9 cellular contexts compared by ENCODE assay signal in the genomic region with DNA sequence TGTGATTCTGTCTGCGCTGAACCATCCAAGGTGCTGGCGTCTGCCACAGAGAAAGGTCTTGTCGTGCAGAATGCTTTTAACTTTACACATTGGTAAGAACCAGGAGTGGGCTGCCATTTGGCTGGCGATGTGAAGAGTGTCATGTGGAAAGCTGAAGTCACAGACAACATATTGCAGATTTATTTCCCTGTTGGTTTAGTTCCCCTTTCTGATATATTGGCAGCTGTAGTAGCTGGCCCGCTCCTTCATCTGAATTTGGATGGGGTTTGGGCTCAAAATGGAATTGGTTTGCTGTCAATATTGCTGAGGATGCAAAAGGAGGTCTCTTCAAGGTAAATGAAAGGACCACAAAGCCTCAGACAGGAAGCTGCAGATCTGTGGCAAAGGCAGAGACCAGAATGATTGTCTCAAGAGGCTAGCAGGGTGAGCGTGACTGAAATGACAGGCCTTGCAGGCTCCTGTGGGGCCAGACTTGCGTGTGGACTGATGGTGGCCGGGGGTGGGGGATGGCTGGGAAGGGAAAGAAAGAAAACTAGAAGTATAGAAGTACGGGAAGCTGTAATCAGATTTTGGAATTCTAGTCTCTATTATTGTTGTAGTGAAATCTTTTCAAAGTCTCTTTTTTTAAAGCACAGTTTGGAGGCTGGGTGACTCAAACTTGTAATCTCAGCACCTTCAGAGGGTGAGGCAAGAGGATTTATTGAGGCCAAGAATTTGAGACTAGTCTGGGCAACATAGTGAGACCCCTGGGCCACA. TPM values are rescaled to one million over a fixed set of nuclear protein-coding genes. Genes with fewer than 3 reads are reported as not detected.
DNase-seq lines count a peak whose midpoint lies in the region; ATAC-seq and FAIRE-seq lines count a peak whose summit lies in the region.
"Had no signal": no experiment of that assay in that cellular context is flagged by ENCODE, and none has a peak within 500 bp of the region (broad histone marks: within the 10 kb centered on the region; RNA-seq: fewer than 3 reads in every experiment).

No MANE protein-coding gene starts in this region.

- H3K27me3 ChIP-seq in Karpas-422 (ENCODE audit: low read length): no peaks in the 10 kb centered on the region

- no peaks in the 10 kb centered on the region for H3K79me2 ChIP-seq in Karpas-422 (ENCODE audit: low read length)

- H3K9me3 Mint-ChIP-seq in activated naive CD4-positive, alpha-beta T cell treated with anti-CD3 and anti-CD28 coated beads, Interleukin-2, amount 50 U/mL, for 72 hours: peaks cover 0 to 10% of the 10 kb centered on the region in 2 donors
- no peaks in the 10 kb centered on the region for H3K9me3 Mint-ChIP-seq in stimulated activated naive CD8-positive, alpha-beta T cell treated with anti-CD3 and anti-CD28 coated beads, Interleukin-15, amount 100 ng/mL, for 72 hours

- H3K27me3 Mint-ChIP-seq in stimulated activated naive CD8-positive, alpha-beta T cell treated with anti-CD3 and anti-CD28 coated beads, Interleukin-15, amount 100 ng/mL, for 72 hours: no peaks in the 10 kb centered on the region

- peak overlapping the region; percentile 82 to 87 for H3K27ac Mint-ChIP-seq in activated naive CD4-positive, alpha-beta T cell treated with anti-CD3 and anti-CD28 coated beads, Interleukin-2, amount 50 U/mL, for 72 hours
- H3K27ac Mint-ChIP-seq in stimulated activated naive CD8-positive, alpha-beta T cell treated with anti-CD3 and anti-CD28 coated beads, Interleukin-15, amount 100 ng/mL, for 72 hours: peak overlapping the region; percentile 77 to 84

- peaks cover 21% of the 10 kb centered on the region for H3K4me1 ChIP-seq in Karpas-422 (ENCODE audit: low read length)

- DNase-seq in GM18507 (ENCODE audit: extremely low spot score, insufficient read length, low read depth): peak; percentile 36
- DNase-seq in Karpas-422: peak; percentile 58
- peak in 1 of 2 donors; percentile 33 for DNase-seq in activated naive CD4-positive, alpha-beta T cell treated with anti-CD3 and anti-CD28 coated beads, Interleukin-2, amount 50 U/mL, for 72 hours (ENCODE audit: low spot score in 2 of 2)
- peak; percentile 36 to 66 for DNase-seq in stimulated activated naive CD8-positive, alpha-beta T cell treated with anti-CD3 and anti-CD28 coated beads, Interleukin-15, amount 100 ng/mL, for 72 hours
- no peak for DNase-seq in islet precursor cell
- DNase-seq in NCI-H2029 treated with DMSO at 0.1 percent for 48 hours (lab: John Stamatoyannopoulos, UW): no peak
- no peak for DNase-seq in NCI-H2171 (lab: John Stamatoyannopoulos, UW)

- H3K4me2 ChIP-seq in Karpas-422 (ENCODE audit: low read depth, low read length, poor library complexity, severe bottlenecking): peak overlapping the region; percentile 34

- H3K4me3 Mint-ChIP-seq in stimulated activated naive CD8-positive, alpha-beta T cell treated with anti-CD3 and anti-CD28 coated beads, Interleukin-15, amount 100 ng/mL, for 72 hours: peak overlapping the region; percentile 64 to 74

- FAIRE-seq in GM18507 (lab: Jason Lieb, UNC): peak; percentile 85
- FAIRE-seq: endometrium had no signal

- no peaks in the 10 kb centered on the region for H3K36me3 ChIP-seq in Karpas-422 (ENCODE audit: insufficient read depth, low read length)

- H3K36me3 Mint-ChIP-seq in activated naive CD4-positive, alpha-beta T cell treated with anti-CD3 and anti-CD28 coated beads, Interleukin-2, amount 50 U/mL, for 72 hours: peaks cover 5 to 12% of the 10 kb centered on the region in 2 donors

- H3K4me1 Mint-ChIP-seq in stimulated activated naive CD8-positive, alpha-beta T cell treated with anti-CD3 and anti-CD28 coated beads, Interleukin-15, amount 100 ng/mL, for 72 hours: peaks cover 56% of the 10 kb centered on the region

- no peak overlapping the region for H3K27ac ChIP-seq in Karpas-422 (ENCODE audit: low read length)

- ATAC-seq in GM21619 (IDR thresholded peaks at IDR 0.05; ENCODE audit: unreplicated experiment): peak; percentile 94
- peak; percentile 93 to 98 for ATAC-seq in activated naive CD4-positive, alpha-beta T cell treated with anti-CD3 and anti-CD28 coated beads, Interleukin-2, amount 50 U/mL, for 72 hours
- peak; percentile 97 for ATAC-seq in stimulated activated naive CD8-positive, alpha-beta T cell treated with anti-CD3 and anti-CD28 coated beads, Interleukin-15, amount 100 ng/mL, for 72 hours

- H3K4me3 ChIP-seq in Karpas-422 (ENCODE audit: low read length): no peak overlapping the region

- H4K20me1 ChIP-seq in Karpas-422 (ENCODE audit: insufficient read depth, low read depth, low read length): no peaks in the 10 kb centered on the region

- no peaks in the 10 kb centered on the region for H3K9me2 ChIP-seq in Karpas-422 (replicated peaks; ENCODE audit: insufficient read depth, low read length)

- peak overlapping the region; percentile 38 for H3K9ac ChIP-seq in Karpas-422 (ENCODE audit: low read length)

- H2AFZ ChIP-seq in Karpas-422 (ENCODE audit: low read length): peak overlapping the region; percentile 84; the same call in 1 of the 2 replicates

- H3K9me3 ChIP-seq in Karpas-422 (ENCODE audit: low read length): no peaks in the 10 kb centered on the region

RNA-seq across cellular contexts. Expression of a gene that starts 25.1 kb away (rescaled TPM):
- total RNA-seq in Karpas-422 (2014; rRNA removed; shearing (Covaris generic); ENCODE audit: low replicate concordance): 38.0 and 90.7 TPM in 2 replicates
- not detected for total RNA-seq in activated naive CD4-positive, alpha-beta T cell treated with anti-CD3 and anti-CD28 coated beads, Interleukin-2, amount 50 U/mL, for 72 hours

Comparison
In these comparisons a context has a peak if more than half of its experiments do, and no peak if none do; other contexts are left out.
1. DNase-seq: peak in GM18507 (single experiment), Karpas-422 (single experiment) and stimulated activated naive CD8-positive, alpha-beta T cell treated with anti-CD3 and anti-CD28 coated beads, Interleukin-15, amount 100 ng/mL, for 72 hours (2 of 2); none in islet precursor cell (single experiment), NCI-H2029 treated with DMSO at 0.1 percent for 48 hours (single experiment) and NCI-H2171 (single experiment).
2. RNA of a gene that starts 25.1 kb away (total RNA-seq): 38.0 to 90.7 TPM in Karpas-422; not detected in activated naive CD4-positive, alpha-beta T cell treated with anti-CD3 and anti-CD28 coated beads, Interleukin-2, amount 50 U/mL, for 72 hours; every median in the first group is over 10 times any median in the second.
3. Peak in every context shown above with its lines, with median percentiles within 50 percentile points of each other: ATAC-seq.